13 cellular contexts compared by ENCODE assay signal in genomic region chr7:70574970-70575799, GRCh38.
DNase-seq lines count a peak whose midpoint lies in the region; ATAC-seq, FAIRE-seq and TF ChIP-seq lines count a peak whose summit lies in the region.
"Had no signal": no experiment of that assay in that cellular context is flagged by ENCODE, and none has a peak within 500 bp of the region (broad histone marks: within the 10 kb centered on the region; RNA-seq: fewer than 3 reads in every experiment).

No MANE protein-coding gene starts in this region.

- no peak for FAIRE-seq in HTR-8/SVneo (lab: Jason Lieb, UNC)

- no peaks in the 10 kb centered on the region for H3K27me3 Mint-ChIP-seq in T-helper 2 cell treated with Interferon-gamma antibody and Interleukin-4, amounts not matched to agents 5 μg/mL and 100 μg/mL, for 36 hours (ENCODE audit: low read depth)

- H3K4me3 Mint-ChIP-seq in T-helper 2 cell treated with Interferon-gamma antibody and Interleukin-4, amounts not matched to agents 5 μg/mL and 100 μg/mL, for 36 hours = no peak overlapping the region

- ATAC-seq in HG02798 (IDR thresholded peaks at IDR 0.05; ENCODE audit: poor library complexity, unreplicated experiment) = no peak
- ATAC-seq: body of pancreas, left lung had no signal

- H3K9me3 Mint-ChIP-seq in T-helper 2 cell treated with Interferon-gamma antibody and Interleukin-4, amounts not matched to agents 5 μg/mL and 100 μg/mL, for 36 hours = no peaks in the 10 kb centered on the region

- TF ChIP-seq CTCF in foreskin fibroblast (IDR thresholded peaks at IDR 0.05; ENCODE audit: low read depth, low read length) = no peak

- no peaks in the 10 kb centered on the region for H3K36me3 Mint-ChIP-seq in T-helper 2 cell treated with Interferon-gamma antibody and Interleukin-4, amounts not matched to agents 5 μg/mL and 100 μg/mL, for 36 hours (ENCODE audit: low read depth)

- no peak overlapping the region for H3K27ac Mint-ChIP-seq in T-helper 2 cell treated with Interferon-gamma antibody and Interleukin-4, amounts not matched to agents 5 μg/mL and 100 μg/mL, for 36 hours

- H3K4me1 Mint-ChIP-seq in T-helper 2 cell treated with Interferon-gamma antibody and Interleukin-4, amounts not matched to agents 5 μg/mL and 100 μg/mL, for 36 hours (ENCODE audit: low read depth) = no peaks in the 10 kb centered on the region

- H3K4me3 ChIP-seq in foreskin fibroblast (ENCODE audit: low read depth in 1 of 2, low read length in 2 of 2) = no peak overlapping the region
- H3K4me3 ChIP-seq: body of pancreas, left lung, thyroid gland had no signal

- peak; percentile 33 for DNase-seq in HTR-8/SVneo (ENCODE audit: insufficient read length, low spot score)
- DNase-seq in NCI-H526 treated with DMSO at 0.1 percent for 48 hours (lab: John Stamatoyannopoulos, UW) = peak; percentile 4
- peak; percentile 60 for DNase-seq in glomerular visceral epithelial cell (ENCODE audit: extremely low spot score)
- DNase-seq in renal cortical epithelial cell (ENCODE audit: low read depth) = peak; percentile 76
- no peak for DNase-seq in SHP77 treated with DMSO at 0.1 percent for 48 hours (lab: John Stamatoyannopoulos, UW)
- DNase-seq in T-helper 2 cell treated with Interferon-gamma antibody and Interleukin-4, amounts not matched to agents 5 μg/mL and 100 μg/mL, for 36 hours (ENCODE audit: low spot score) = no peak
- no peak for DNase-seq in foreskin fibroblast
- DNase-seq: body of pancreas, DMS79 treated with DMSO at 0.1 percent for 48 hours, KG1, left lung, thyroid gland had no signal

Comparison
In these comparisons a context has a peak if more than half of its experiments do, and no peak if none do; other contexts are left out.
1. DNase-seq: peak in HTR-8/SVneo (single experiment), NCI-H526 treated with DMSO at 0.1 percent for 48 hours (single experiment), glomerular visceral epithelial cell (single experiment) and renal cortical epithelial cell (single experiment); none in SHP77 treated with DMSO at 0.1 percent for 48 hours (single experiment), T-helper 2 cell treated with Interferon-gamma antibody and Interleukin-4, amounts not matched to agents 5 μg/mL and 100 μg/mL, for 36 hours (single experiment) and foreskin fibroblast (0 of 2).